ENCODE assay signal across 10 cellular contexts in genomic region chr3:42489937-42490227, GRCh38. TPM values are rescaled to one million over a fixed set of nuclear protein-coding genes. Genes with fewer than 3 reads are reported as not detected.
DNase-seq lines count a peak whose midpoint lies in the region; ATAC-seq and TF ChIP-seq lines count a peak whose summit lies in the region.
"Had no signal": no experiment of that assay in that cellular context is flagged by ENCODE, and none has a peak within 500 bp of the region (broad histone marks: within the 10 kb centered on the region; RNA-seq: fewer than 3 reads in every experiment).

No MANE protein-coding gene starts in this region.

- no peaks in the 10 kb centered on the region for H3K79me2 ChIP-seq in PC-9 (ENCODE audit: low read depth)

- no peaks in the 10 kb centered on the region for H3K9me2 ChIP-seq in PC-9 (ENCODE audit: insufficient read depth)

- H3K9me3 ChIP-seq in PC-9 (ENCODE audit: insufficient read depth, low read depth) (no peaks in the 10 kb centered on the region; the same call in 1 of the 2 replicates), mucosa of stomach (ENCODE audit: control insufficient read depth, low read length) (no peaks in the 10 kb centered on the region), MG63 (no peaks in the 10 kb centered on the region)

- H3K36me3 Mint-ChIP-seq in immature natural killer cell = no peaks in the 10 kb centered on the region

- peak overlapping the region; percentile 42 for H3K9ac ChIP-seq in mucosa of stomach (ENCODE audit: low read length)

- no peak overlapping the region for H3K4me3 Mint-ChIP-seq in immature natural killer cell

- in situ Hi-C loops in GM13976 (cut with MboI; ENCODE audit: low sequenced_read_pairs, unreplicated experiment) = no loop called here

- H3K4me3 ChIP-seq in PC-9 (no peak overlapping the region), mucosa of stomach (ENCODE audit: low read length) (no peak overlapping the region), MG63 (no peak overlapping the region)

- H4K20me1 ChIP-seq in PC-9 (ENCODE audit: insufficient read depth) = no peaks in the 10 kb centered on the region

- H3K27me3 ChIP-seq in PC-9 (ENCODE audit: insufficient read depth, low read depth) (no peaks in the 10 kb centered on the region), mucosa of stomach (ENCODE audit: control insufficient read depth, insufficient read depth, low read length) (no peaks in the 10 kb centered on the region), MG63 (no peaks in the 10 kb centered on the region)

- POLR2A ChIA-PET in PC-9 (lab: Charles Lee; ENCODE audit: unreplicated experiment) = interaction anchor here (0.5 to 1.1 kb wide), 4 partner anchors 13 to 300 kb away, joined by 3 to 11 read pairs (median 4); no protein-coding TSS in a partner anchor

- peaks cover 3 to 9% (median 4%) of the 10 kb centered on the region in 3 donors for H3K27me3 Mint-ChIP-seq in immature natural killer cell (ENCODE audit: low read depth in 3 of 3)

- CTCF ChIA-PET in PC-9 (lab: Charles Lee) = interaction anchor here (0.6 to 1.3 kb wide), 5 partner anchors 13 to 136 kb away, joined by 3 to 10 read pairs (median 4); partner anchors contain the start of gene VIPR1

- peaks cover 15% of the 10 kb centered on the region; the same call in 1 of the 2 replicates for H3F3A ChIP-seq in PC-9 (ENCODE audit: insufficient read depth, low read depth)

- TF ChIP-seq CTCF in GM13976 (IDR thresholded peaks at IDR 0.05; ENCODE audit: borderline replicate concordance, control extremely low read depth, extremely low read depth, insufficient read depth, missing control alignments) (no peak), PC-9 (conservative IDR thresholded peaks at IDR 0.05) (no peak)

- H3K27ac ChIP-seq in PC-9 = peak overlapping the region; percentile 89

- peak overlapping the region; percentile 70 for H3K4me2 ChIP-seq in PC-9

- no peak overlapping the region for H3K27ac Mint-ChIP-seq in immature natural killer cell
- H3K27ac Mint-ChIP-seq: progenitor cell of endocrine pancreas had no signal

- H3K36me3 ChIP-seq in PC-9 (ENCODE audit: low read depth) (no peaks in the 10 kb centered on the region), mucosa of stomach (ENCODE audit: control insufficient read depth, insufficient read depth, low read length) (no peaks in the 10 kb centered on the region), MG63 (no peaks in the 10 kb centered on the region)

- intact Hi-C loops in PC-9 (cut with micrococcal nuclease; ENCODE audit: unreplicated experiment) = loop anchor here (1.0 kb wide), 4 partner anchors 12 to 17 kb away; partner anchors contain the start of gene VIPR1

- no peak overlapping the region for H2AFZ ChIP-seq in PC-9

- H3K9me3 Mint-ChIP-seq in immature natural killer cell = no peaks in the 10 kb centered on the region

- no TSS peak for BruUV-seq in PC-9 (replicated peaks; lab: Mats Ljungman, UMichigan)

- H3K4me1 ChIP-seq in PC-9 (replicated peaks; ENCODE audit: insufficient read depth) = peaks cover 49% of the 10 kb centered on the region
- H3K4me1 ChIP-seq in mucosa of stomach (ENCODE audit: control insufficient read depth, insufficient read depth, low read length) = peaks cover 38% of the 10 kb centered on the region

- H3K4me1 Mint-ChIP-seq in immature natural killer cell = no peaks in the 10 kb centered on the region

- DNase-seq in GM13976 (ENCODE audit: low spot score) (peak; percentile 1), PC-9 (no peak), SKM-1 (lab: John Stamatoyannopoulos, UW; ENCODE audit: unreplicated experiment) (no peak), MG63 (no peak), immature natural killer cell (no peak)
- DNase-seq: activated naive CD4-positive, alpha-beta T cell treated with Interleukin-2 at 50 U/mL for 16 hours had no signal

- peak; percentile 6 for ATAC-seq in HG02571 (IDR thresholded peaks at IDR 0.05; ENCODE audit: unreplicated experiment)
- no peak for ATAC-seq in activated CD4-positive, CD25-positive, alpha-beta regulatory T cell treated with anti-CD3 and anti-CD28 coated beads, Interleukin-2, amount 50 U/mL, for 24 hours

RNA-seq across cellular contexts. Expression of gene VIPR1, which starts 12.6 kb away (rescaled TPM):
- total RNA-seq in PC-9 (2021) = 19.7 and 23.9 TPM in 2 replicates
- total RNA-seq in MG63 (2014; rRNA removed; shearing (Covaris generic); ENCODE audit: low replicate concordance) = not detected in 2 replicates
- polyA plus RNA-seq in immature natural killer cell = 1 to 10 TPM in 1 of 3 donors, under 1 TPM in 2; 0.30 to 1.8 (median 0.60) TPM

Comparison
In these comparisons a context has a peak if more than half of its experiments do, and no peak if none do; other contexts are left out.
1. RNA of gene VIPR1, which starts 12.6 kb away (total RNA-seq): 19.7 to 23.9 TPM in PC-9; not detected in MG63; every median in the first group is over 10 times any median in the second.